Comparison of ENCODE assay signal across 27 cellular contexts in genomic region chr4:99047710-99048109, GRCh38. TPM values are rescaled to one million over a fixed set of nuclear protein-coding genes. Genes with fewer than 3 reads are reported as not detected.
A peak's percentile ranks its signal among the peaks of the same experiment; 100 is the strongest.
DNase-seq lines count a peak whose midpoint lies in the region; ATAC-seq, FAIRE-seq and TF ChIP-seq lines count a peak whose summit lies in the region.
"Had no signal": no experiment of that assay in that cellular context is flagged by ENCODE, and none has a peak within 500 bp of the region (broad histone marks: within the 10 kb centered on the region; RNA-seq: fewer than 3 reads in every experiment).

No MANE protein-coding gene starts in this region.

- peaks cover 7% of the 10 kb centered on the region for H3K36me3 ChIP-seq in CD8-positive, alpha-beta T cell (ENCODE audit: insufficient read depth, low read length)
- H3K36me3 ChIP-seq in keratinocyte (ENCODE audit: control insufficient read depth in 2 of 2, extremely low read depth in 1 of 2, insufficient read depth in 2 of 2, low read length in 2 of 2), result peaks cover 4 to 26% of the 10 kb centered on the region in 2 experiments
- H3K36me3 ChIP-seq: breast epithelium had no signal

- no peak overlapping the region for H3K4me3 ChIP-seq in CD8-positive, alpha-beta T cell (ENCODE audit: low read depth, low read length)
- no peak overlapping the region for H3K4me3 ChIP-seq in keratinocyte (ENCODE audit: control insufficient read depth in 2 of 3, extremely low read depth in 1 of 3, insufficient read depth in 2 of 3, low read depth in 1 of 3, low read length in 3 of 3)
- H3K4me3 ChIP-seq: A549, adrenal gland, breast epithelium, heart right ventricle, Peyer's patch had no signal

- FAIRE-seq in keratinocyte (lab: Jason Lieb, UNC), result peak; percentile 39
- no peak for FAIRE-seq in H54 (lab: Jason Lieb, UNC)
- FAIRE-seq: A549, endometrium, urothelium cell line had no signal

- peak overlapping the region; percentile 53 for H3K27ac Mint-ChIP-seq in activated CD4-positive, alpha-beta memory T cell treated with anti-CD3 and anti-CD28 coated beads for 36 hours
- no peak overlapping the region for H3K27ac Mint-ChIP-seq in activated CD4-positive, alpha-beta memory T cell treated with anti-CD3 and anti-CD28 coated beads, Interleukin-2, amount 10 ng/mL, durations not matched to agents 7 days and 5 days
- H3K27ac Mint-ChIP-seq in CD8-positive, alpha-beta T cell, result peak overlapping the region; percentile 49
- H3K27ac Mint-ChIP-seq in activated T-helper 1 cell treated with anti-CD3 and anti-CD28 coated beads, Interleukin-12 subunit alpha, Interleukin-12 subunit beta, Interleukin-2, Interleukin-4 antibody, amounts not matched to agents 30 ng/mL and 10 ng/mL and 1 ng/mL, durations not matched to agents 14 hours and 24 hours and 36 hours, result peak overlapping the region; percentile 15
- H3K27ac Mint-ChIP-seq: activated B cell treated with CpG ODN at 0.5 μM for 24 hours; B cell; mesothelial cell of epicardium; natural killer cell treated with Interleukin-12 subunit alpha and Interleukin-12 subunit beta and Interleukin-15 and Interleukin-18, amount 100 ng/mL, for 72 hours had no signal

- intact Hi-C loops in activated CD4-positive, alpha-beta memory T cell treated with anti-CD3 and anti-CD28 coated beads for 36 hours (cut with micrococcal nuclease), result no loop called here
- intact Hi-C loops in CD8-positive, alpha-beta T cell (cut with DNase I, micrococcal nuclease), result no loop called here
- intact Hi-C loops in activated T-helper 1 cell treated with anti-CD3 and anti-CD28 coated beads, Interleukin-12 subunit alpha, Interleukin-12 subunit beta, Interleukin-2, Interleukin-4 antibody, amounts not matched to agents 30 ng/mL and 10 ng/mL and 1 ng/mL, durations not matched to agents 14 hours and 24 hours and 36 hours (cut with micrococcal nuclease), result no loop called here

- no peak overlapping the region for H3K4me2 ChIP-seq in keratinocyte (ENCODE audit: control insufficient read depth, extremely low read depth, insufficient read depth, low read depth, low read length)
- H3K4me2 ChIP-seq: A549 had no signal

- no peaks in the 10 kb centered on the region for H3K9me1 ChIP-seq in keratinocyte (ENCODE audit: control insufficient read depth, extremely low read depth, insufficient read depth, low read length)

- H2AFZ ChIP-seq in keratinocyte (ENCODE audit: control insufficient read depth, low read length), result no peak overlapping the region

- dilution Hi-C loops in keratinocyte (cut with MboI; ENCODE audit: extremely low pct_ligation_motif_present, low sequenced_read_pairs), result no loop called here

- H3K27me3 Mint-ChIP-seq in activated CD4-positive, alpha-beta memory T cell treated with anti-CD3 and anti-CD28 coated beads for 36 hours, result no peaks in the 10 kb centered on the region
- H3K27me3 Mint-ChIP-seq in activated CD4-positive, alpha-beta memory T cell treated with anti-CD3 and anti-CD28 coated beads, Interleukin-2, amount 10 ng/mL, durations not matched to agents 7 days and 5 days, result no peaks in the 10 kb centered on the region
- no peaks in the 10 kb centered on the region for H3K27me3 Mint-ChIP-seq in CD8-positive, alpha-beta T cell (ENCODE audit: low read depth)
- H3K27me3 Mint-ChIP-seq in activated T-helper 1 cell treated with anti-CD3 and anti-CD28 coated beads, Interleukin-12 subunit alpha, Interleukin-12 subunit beta, Interleukin-2, Interleukin-4 antibody, amounts not matched to agents 30 ng/mL and 10 ng/mL and 1 ng/mL, durations not matched to agents 14 hours and 24 hours and 36 hours (ENCODE audit: insufficient read depth), result no peaks in the 10 kb centered on the region
- H3K27me3 Mint-ChIP-seq: activated B cell treated with CpG ODN at 0.5 μM for 24 hours; B cell; natural killer cell treated with Interleukin-12 subunit alpha and Interleukin-12 subunit beta and Interleukin-15 and Interleukin-18, amount 100 ng/mL, for 72 hours had no signal

- H3K36me3 Mint-ChIP-seq in activated CD4-positive, alpha-beta memory T cell treated with anti-CD3 and anti-CD28 coated beads for 36 hours, result peaks cover 40% of the 10 kb centered on the region
- H3K36me3 Mint-ChIP-seq in activated CD4-positive, alpha-beta memory T cell treated with anti-CD3 and anti-CD28 coated beads, Interleukin-2, amount 10 ng/mL, durations not matched to agents 7 days and 5 days (ENCODE audit: low read depth), result peaks cover 73% of the 10 kb centered on the region
- H3K36me3 Mint-ChIP-seq in CD8-positive, alpha-beta T cell, result peaks cover 65% of the 10 kb centered on the region
- H3K36me3 Mint-ChIP-seq in activated T-helper 1 cell treated with anti-CD3 and anti-CD28 coated beads, Interleukin-12 subunit alpha, Interleukin-12 subunit beta, Interleukin-2, Interleukin-4 antibody, amounts not matched to agents 30 ng/mL and 10 ng/mL and 1 ng/mL, durations not matched to agents 14 hours and 24 hours and 36 hours (ENCODE audit: low read depth), result peaks cover 53% of the 10 kb centered on the region

- no peak for DNase-seq in activated CD4-positive, alpha-beta memory T cell treated with anti-CD3 and anti-CD28 coated beads for 36 hours
- no peak for DNase-seq in activated CD4-positive, alpha-beta memory T cell treated with anti-CD3 and anti-CD28 coated beads, Interleukin-2, amount 10 ng/mL, durations not matched to agents 7 days and 5 days
- DNase-seq in CD8-positive, alpha-beta T cell, result no peak
- no peak for DNase-seq in activated T-helper 1 cell treated with anti-CD3 and anti-CD28 coated beads, Interleukin-12 subunit alpha, Interleukin-12 subunit beta, Interleukin-2, Interleukin-4 antibody, amounts not matched to agents 30 ng/mL and 10 ng/mL and 1 ng/mL, durations not matched to agents 14 hours and 24 hours and 36 hours (ENCODE audit: low spot score)
- no peak for DNase-seq in keratinocyte (ENCODE audit: low read depth, low spot score)
- no peak for DNase-seq in NCI-H1417 (lab: John Stamatoyannopoulos, UW)
- DNase-seq in H54 (ENCODE audit: insufficient read length, low spot score), result no peak
- DNase-seq: activated B cell treated with CpG ODN at 0.5 μM for 24 hours; activated CD8-positive, alpha-beta memory T cell treated with anti-CD3 and anti-CD28 coated beads for 24 hours; adrenal gland; Calu3; GOT3; heart right ventricle; NCI-H1417 treated with DMSO at 0.1 percent for 48 hours; NCI-H2107; NCI-H524; NK-92 treated with Interleukin-12 subunit alpha and Interleukin-12 subunit beta, amount 100 ng/mL, for 24 hours; Peyer's patch; T-helper 9 cell had no signal

- no peaks in the 10 kb centered on the region for H4K20me1 ChIP-seq in keratinocyte (ENCODE audit: control insufficient read depth, extremely low read depth, insufficient read depth, low read length)

- H3K4me1 Mint-ChIP-seq in activated CD4-positive, alpha-beta memory T cell treated with anti-CD3 and anti-CD28 coated beads for 36 hours (ENCODE audit: low read depth), result peaks cover 21% of the 10 kb centered on the region
- H3K4me1 Mint-ChIP-seq in activated CD4-positive, alpha-beta memory T cell treated with anti-CD3 and anti-CD28 coated beads, Interleukin-2, amount 10 ng/mL, durations not matched to agents 7 days and 5 days, result peaks cover 26% of the 10 kb centered on the region
- peaks cover 12% of the 10 kb centered on the region for H3K4me1 Mint-ChIP-seq in CD8-positive, alpha-beta T cell (ENCODE audit: low read depth)
- H3K4me1 Mint-ChIP-seq in activated T-helper 1 cell treated with anti-CD3 and anti-CD28 coated beads, Interleukin-12 subunit alpha, Interleukin-12 subunit beta, Interleukin-2, Interleukin-4 antibody, amounts not matched to agents 30 ng/mL and 10 ng/mL and 1 ng/mL, durations not matched to agents 14 hours and 24 hours and 36 hours (ENCODE audit: low read depth), result peaks cover 33% of the 10 kb centered on the region
- H3K4me1 Mint-ChIP-seq: mesothelial cell of epicardium had no signal

- H3K4me3 Mint-ChIP-seq in activated CD4-positive, alpha-beta memory T cell treated with anti-CD3 and anti-CD28 coated beads for 36 hours, result no peak overlapping the region
- H3K4me3 Mint-ChIP-seq in activated CD4-positive, alpha-beta memory T cell treated with anti-CD3 and anti-CD28 coated beads, Interleukin-2, amount 10 ng/mL, durations not matched to agents 7 days and 5 days, result no peak overlapping the region
- no peak overlapping the region for H3K4me3 Mint-ChIP-seq in CD8-positive, alpha-beta T cell
- H3K4me3 Mint-ChIP-seq in activated T-helper 1 cell treated with anti-CD3 and anti-CD28 coated beads, Interleukin-12 subunit alpha, Interleukin-12 subunit beta, Interleukin-2, Interleukin-4 antibody, amounts not matched to agents 30 ng/mL and 10 ng/mL and 1 ng/mL, durations not matched to agents 14 hours and 24 hours and 36 hours, result no peak overlapping the region
- H3K4me3 Mint-ChIP-seq: activated B cell treated with CpG ODN at 0.5 μM for 24 hours; B cell; mesothelial cell of epicardium; natural killer cell treated with Interleukin-12 subunit alpha and Interleukin-12 subunit beta and Interleukin-15 and Interleukin-18, amount 100 ng/mL, for 72 hours had no signal

- H3K9ac ChIP-seq in keratinocyte (ENCODE audit: control insufficient read depth, extremely low read depth, insufficient read depth, low read length), result no peak overlapping the region

- H3K9me3 Mint-ChIP-seq in activated CD4-positive, alpha-beta memory T cell treated with anti-CD3 and anti-CD28 coated beads for 36 hours, result no peaks in the 10 kb centered on the region
- no peaks in the 10 kb centered on the region for H3K9me3 Mint-ChIP-seq in activated CD4-positive, alpha-beta memory T cell treated with anti-CD3 and anti-CD28 coated beads, Interleukin-2, amount 10 ng/mL, durations not matched to agents 7 days and 5 days
- H3K9me3 Mint-ChIP-seq in CD8-positive, alpha-beta T cell, result no peaks in the 10 kb centered on the region
- peaks cover 3% of the 10 kb centered on the region for H3K9me3 Mint-ChIP-seq in activated T-helper 1 cell treated with anti-CD3 and anti-CD28 coated beads, Interleukin-12 subunit alpha, Interleukin-12 subunit beta, Interleukin-2, Interleukin-4 antibody, amounts not matched to agents 30 ng/mL and 10 ng/mL and 1 ng/mL, durations not matched to agents 14 hours and 24 hours and 36 hours
- H3K9me3 Mint-ChIP-seq: activated B cell treated with CpG ODN at 0.5 μM for 24 hours; mesothelial cell of epicardium; natural killer cell treated with Interleukin-12 subunit alpha and Interleukin-12 subunit beta and Interleukin-15 and Interleukin-18, amount 100 ng/mL, for 72 hours had no signal

- H3K79me2 ChIP-seq in keratinocyte (ENCODE audit: control insufficient read depth, insufficient read depth, low read length), result peaks cover 2% of the 10 kb centered on the region

- H3K27ac ChIP-seq in CD8-positive, alpha-beta T cell (ENCODE audit: low read depth, low read length), result no peak overlapping the region
- no peak overlapping the region for H3K27ac ChIP-seq in keratinocyte (ENCODE audit: control insufficient read depth, insufficient read depth, low read length)
- H3K27ac ChIP-seq: A549, adrenal gland, breast epithelium, heart right ventricle, Peyer's patch had no signal

- no peaks in the 10 kb centered on the region for H3K9me3 ChIP-seq in CD8-positive, alpha-beta T cell (ENCODE audit: low read length)
- no peaks in the 10 kb centered on the region for H3K9me3 ChIP-seq in keratinocyte (ENCODE audit: control insufficient read depth, low read depth, low read length)
- H3K9me3 ChIP-seq: A549, adrenal gland, breast epithelium, heart right ventricle, Peyer's patch had no signal

- no peaks in the 10 kb centered on the region for H3K27me3 ChIP-seq in CD8-positive, alpha-beta T cell (ENCODE audit: insufficient read depth, low read length)
- no peaks in the 10 kb centered on the region for H3K27me3 ChIP-seq in keratinocyte (ENCODE audit: control insufficient read depth, extremely low read depth, insufficient read depth, low read length)
- H3K27me3 ChIP-seq: adrenal gland, breast epithelium, heart right ventricle, Peyer's patch had no signal

- ATAC-seq in CD8-positive, alpha-beta T cell, result no peak
- ATAC-seq in GM19452 (IDR thresholded peaks at IDR 0.05; ENCODE audit: unreplicated experiment), result no peak
- ATAC-seq: natural killer cell treated with Interleukin-12 subunit alpha and Interleukin-12 subunit beta and Interleukin-15 and Interleukin-18, amount 100 ng/mL, for 72 hours had no signal

- POLR2A ChIA-PET in activated CD4-positive, alpha-beta memory T cell treated with anti-CD3 and anti-CD28 coated beads for 36 hours (lab: Charles Lee), result no interaction called here
- POLR2A ChIA-PET in activated CD4-positive, alpha-beta memory T cell treated with anti-CD3 and anti-CD28 coated beads, Interleukin-2, amount 10 ng/mL, durations not matched to agents 7 days and 5 days (lab: Charles Lee), result interaction anchor here (0.9 kb wide), 2 partner anchors 8 to 52 kb away, joined by 3 read pairs; partner anchors contain the start of gene METAP1
- POLR2A ChIA-PET in CD8-positive, alpha-beta T cell (lab: Charles Lee), result no interaction called here

- CTCF ChIA-PET in activated CD4-positive, alpha-beta memory T cell treated with anti-CD3 and anti-CD28 coated beads for 36 hours (lab: Charles Lee), result interaction anchor here (1.2 kb wide), 1 partner anchor 9 kb away, joined by 5 read pairs; no protein-coding TSS in a partner anchor
- CTCF ChIA-PET in activated CD4-positive, alpha-beta memory T cell treated with anti-CD3 and anti-CD28 coated beads, Interleukin-2, amount 10 ng/mL, durations not matched to agents 7 days and 5 days (lab: Charles Lee), result interaction anchor here (1.4 kb wide), 1 partner anchor 8 kb away, joined by 5 read pairs; no protein-coding TSS in a partner anchor
- CTCF ChIA-PET in CD8-positive, alpha-beta T cell (lab: Charles Lee), result interaction anchor here (2.3 kb wide), 1 partner anchor 9 kb away, joined by 17 read pairs; no protein-coding TSS in a partner anchor

- no peak for TF ChIP-seq CTCF in CD8-positive, alpha-beta T cell (IDR thresholded peaks at IDR 0.05)
- TF ChIP-seq CTCF in keratinocyte (optimal IDR thresholded peaks at IDR 0.05 in 1 of 3, IDR thresholded peaks at IDR 0.05 in 1 of 3, conservative IDR thresholded peaks at IDR 0.05 in 1 of 3; ENCODE audit: extremely low read depth in 1 of 3, insufficient read depth in 2 of 3, low read length in 3 of 3), result no peak

- TF ChIP-seq POLR2A in H54 (IDR thresholded peaks at IDR 0.05; ENCODE audit: low read depth, low read length), result no peak

- peaks cover 16% of the 10 kb centered on the region for H3K4me1 ChIP-seq in CD8-positive, alpha-beta T cell (ENCODE audit: insufficient read depth, low read length)
- no peaks in the 10 kb centered on the region for H3K4me1 ChIP-seq in keratinocyte (ENCODE audit: control insufficient read depth, extremely low read depth, insufficient read depth, low read length)
- H3K4me1 ChIP-seq: A549, adrenal gland, breast epithelium, Peyer's patch had no signal

RNA-seq across cellular contexts. Expression of gene ADH5, which starts 40.9 kb away (rescaled TPM):
- total RNA-seq in activated CD4-positive, alpha-beta memory T cell treated with anti-CD3 and anti-CD28 coated beads for 36 hours, result 100 to 1,000 TPM; 112 to 119 TPM
- total RNA-seq in activated CD4-positive, alpha-beta memory T cell treated with anti-CD3 and anti-CD28 coated beads, Interleukin-2, amount 10 ng/mL, durations not matched to agents 7 days and 5 days, result 100 to 1,000 TPM; 107 to 114 TPM
- 10 to 100 TPM; 50.0 to 51.7 TPM for total RNA-seq in CD8-positive, alpha-beta T cell
- total RNA-seq in activated T-helper 1 cell treated with anti-CD3 and anti-CD28 coated beads, Interleukin-12 subunit alpha, Interleukin-12 subunit beta, Interleukin-2, Interleukin-4 antibody, amounts not matched to agents 30 ng/mL and 10 ng/mL and 1 ng/mL, durations not matched to agents 14 hours and 24 hours and 36 hours, result 68.8 and 74.9 TPM in 2 replicates
- polyA plus RNA-seq in keratinocyte, result 238 to 314 TPM (median 260 TPM) in 3 replicates
- 44.4 TPM for polyA plus RNA-seq in keratinocyte (2011; ENCODE audit: low read depth)
- polyA plus RNA-seq in keratinocyte (2011; cell fraction: cytosol; rRNA removed), result 180 and 286 TPM in 2 replicates
- 225 and 271 TPM in 2 replicates for polyA plus RNA-seq in keratinocyte (2011; cell fraction: nucleus; rRNA removed)
- polyA plus RNA-seq in keratinocyte (2012; ENCODE audit: low replicate concordance), result 123 and 183 TPM in 2 replicates
- 60.1 to 223 TPM (median 174 TPM) in 3 replicates for polyA minus RNA-seq in keratinocyte
- polyA minus RNA-seq in keratinocyte (2011; cell fraction: cytosol; rRNA and poly(A)+ RNA removed), result 80.8 TPM
- polyA minus RNA-seq in keratinocyte (2011; cell fraction: nucleus; rRNA and poly(A)+ RNA removed), result 51.1 and 93.1 TPM in 2 replicates

RNA-seq across cellular contexts. Expression of gene METAP1, which starts 52.2 kb away (rescaled TPM):
- 10 to 100 TPM; 60.7 to 61.1 TPM for total RNA-seq in activated CD4-positive, alpha-beta memory T cell treated with anti-CD3 and anti-CD28 coated beads for 36 hours
- 10 to 100 TPM; 41.5 to 44.9 TPM for total RNA-seq in activated CD4-positive, alpha-beta memory T cell treated with anti-CD3 and anti-CD28 coated beads, Interleukin-2, amount 10 ng/mL, durations not matched to agents 7 days and 5 days
- total RNA-seq in CD8-positive, alpha-beta T cell, result 10 to 100 TPM; 21.0 to 23.2 TPM
- total RNA-seq in activated T-helper 1 cell treated with anti-CD3 and anti-CD28 coated beads, Interleukin-12 subunit alpha, Interleukin-12 subunit beta, Interleukin-2, Interleukin-4 antibody, amounts not matched to agents 30 ng/mL and 10 ng/mL and 1 ng/mL, durations not matched to agents 14 hours and 24 hours and 36 hours, result 58.1 and 61.3 TPM in 2 replicates
- polyA plus RNA-seq in keratinocyte, result 43.9 to 89.4 TPM (median 88.8 TPM) in 3 replicates
- 210 TPM for polyA plus RNA-seq in keratinocyte (2011; ENCODE audit: low read depth)
- polyA plus RNA-seq in keratinocyte (2011; cell fraction: cytosol; rRNA removed), result 50.3 and 90.5 TPM in 2 replicates
- 72.3 and 90.4 TPM in 2 replicates for polyA plus RNA-seq in keratinocyte (2011; cell fraction: nucleus; rRNA removed)
- 41.6 and 60.3 TPM in 2 replicates for polyA plus RNA-seq in keratinocyte (2012; ENCODE audit: low replicate concordance)
- polyA minus RNA-seq in keratinocyte, result 47.2 to 91.9 TPM (median 64.3 TPM) in 3 replicates
- 38.8 TPM for polyA minus RNA-seq in keratinocyte (2011; cell fraction: cytosol; rRNA and poly(A)+ RNA removed)
- polyA minus RNA-seq in keratinocyte (2011; cell fraction: nucleus; rRNA and poly(A)+ RNA removed), result 35.7 and 72.4 TPM in 2 replicates
